ENCODE assay signal across 12 cellular contexts in the genomic region with DNA sequence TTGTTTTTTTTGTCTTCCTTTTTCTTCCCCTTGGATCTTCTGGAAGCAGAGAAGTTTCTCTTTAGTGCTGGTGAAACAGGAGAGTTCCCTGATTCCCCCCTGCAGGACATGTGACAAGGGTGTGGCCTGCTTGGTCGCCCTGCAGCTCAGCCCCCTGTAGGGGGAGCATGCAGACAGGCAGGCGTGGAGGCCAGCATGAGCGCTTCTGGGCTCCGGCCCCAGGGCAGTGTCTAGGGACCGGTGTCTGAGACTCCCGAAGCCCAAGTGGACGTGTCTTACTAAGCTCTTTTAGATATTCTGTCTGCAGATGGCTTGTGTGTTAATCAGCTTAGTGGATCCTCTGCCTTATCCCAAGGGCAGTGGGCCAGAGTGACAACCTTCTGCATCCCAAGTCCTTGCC. TPM values are rescaled to one million over a fixed set of nuclear protein-coding genes. Genes with fewer than 3 reads are reported as not detected.
DNase-seq lines count a peak whose midpoint lies in the region; ATAC-seq and TF ChIP-seq lines count a peak whose summit lies in the region.
"Had no signal": no experiment of that assay in that cellular context is flagged by ENCODE, and none has a peak within 500 bp of the region (broad histone marks: within the 10 kb centered on the region; RNA-seq: fewer than 3 reads in every experiment).

No MANE protein-coding gene starts in this region.

- no peak for TF ChIP-seq POLR2A in erythroblast (IDR thresholded peaks at IDR 0.05; ENCODE audit: low read length)

- peak; percentile 11 for TF ChIP-seq CTCF in GM13977 (IDR thresholded peaks at IDR 0.05; ENCODE audit: extremely low read depth, insufficient read depth, missing control alignments)
- no peak for TF ChIP-seq CTCF in left ventricle myocardium inferior (IDR thresholded peaks at IDR 0.05; ENCODE audit: borderline replicate concordance)

- in situ Hi-C loops in GM13977 (cut with MboI; ENCODE audit: low pct_unique_long_range_greater_than_20kb, low sequenced_read_pairs, unreplicated experiment): no loop called here

- no peak for ATAC-seq in activated CD4-positive, CD25-positive, alpha-beta regulatory T cell treated with anti-CD3 and anti-CD28 coated beads, Interleukin-2, amount 50 U/mL, for 24 hours
- no peak for ATAC-seq in GM21723 (IDR thresholded peaks at IDR 0.05; ENCODE audit: unreplicated experiment)
- ATAC-seq: CD8-positive, alpha-beta T cell had no signal

- intact Hi-C loops in left ventricle myocardium inferior (cut with micrococcal nuclease): no loop called here

- no peaks in the 10 kb centered on the region for H3K4me1 ChIP-seq in left ventricle myocardium inferior
- H3K4me1 ChIP-seq: right lobe of liver had no signal

- peaks cover 7% of the 10 kb centered on the region for H3K9me3 ChIP-seq in left ventricle myocardium inferior (replicated peaks)
- H3K9me3 ChIP-seq: right lobe of liver had no signal

- peaks cover 11% of the 10 kb centered on the region for H3K27me3 ChIP-seq in left ventricle myocardium inferior (ENCODE audit: low read depth)
- H3K27me3 ChIP-seq: right lobe of liver had no signal

- H3K4me3 ChIP-seq in left ventricle myocardium inferior: no peak overlapping the region
- H3K4me3 ChIP-seq: right lobe of liver had no signal

- H3K27ac ChIP-seq in left ventricle myocardium inferior (replicated peaks): no peak overlapping the region
- H3K27ac ChIP-seq: epithelial cell of prostate, right lobe of liver had no signal

- H3K36me3 ChIP-seq in left ventricle myocardium inferior: no peaks in the 10 kb centered on the region
- H3K36me3 ChIP-seq: right lobe of liver had no signal

- DNase-seq in A172 (ENCODE audit: low spot score) (peak; percentile 36), GM13977 (ENCODE audit: low spot score) (no peak), NCI-H524 treated with DMSO at 0.1 percent for 48 hours (lab: John Stamatoyannopoulos, UW) (peak; percentile 91), erythroblast (lab: John Stamatoyannopoulos, UW) (peak; percentile 16 to 29), left ventricle myocardium inferior (no peak)
- no peak for DNase-seq in stimulated activated CD4-positive, alpha-beta T cell treated with anti-CD3 and anti-CD28 coated beads, Interleukin-4, amount 100 ng/mL, for 1 hour
- DNase-seq: CD8-positive, alpha-beta T cell; NCI-H526 treated with DMSO at 0.1 percent for 48 hours; right lobe of liver had no signal

RNA-seq across cellular contexts. Expression of gene PRSS58, which starts 26.1 kb away (rescaled TPM):
- 0.22 TPM in 1 of 2 replicates, not detected in the other for total RNA-seq in A172 (2014; rRNA removed; shearing (Covaris generic))
- not detected for total RNA-seq in left ventricle myocardium inferior
- total RNA-seq: CD8-positive, alpha-beta T cell; right lobe of liver had no signal

Comparison
In these comparisons a context has a peak if more than half of its experiments do, and no peak if none do; other contexts are left out.
1. DNase-seq: peak in A172 (single experiment), NCI-H524 treated with DMSO at 0.1 percent for 48 hours (single experiment) and erythroblast (2 of 2); none in GM13977 (single experiment), left ventricle myocardium inferior (single experiment) and stimulated activated CD4-positive, alpha-beta T cell treated with anti-CD3 and anti-CD28 coated beads, Interleukin-4, amount 100 ng/mL, for 1 hour (single experiment).